1 cellular context compared by ENCODE assay signal in the genomic region with DNA sequence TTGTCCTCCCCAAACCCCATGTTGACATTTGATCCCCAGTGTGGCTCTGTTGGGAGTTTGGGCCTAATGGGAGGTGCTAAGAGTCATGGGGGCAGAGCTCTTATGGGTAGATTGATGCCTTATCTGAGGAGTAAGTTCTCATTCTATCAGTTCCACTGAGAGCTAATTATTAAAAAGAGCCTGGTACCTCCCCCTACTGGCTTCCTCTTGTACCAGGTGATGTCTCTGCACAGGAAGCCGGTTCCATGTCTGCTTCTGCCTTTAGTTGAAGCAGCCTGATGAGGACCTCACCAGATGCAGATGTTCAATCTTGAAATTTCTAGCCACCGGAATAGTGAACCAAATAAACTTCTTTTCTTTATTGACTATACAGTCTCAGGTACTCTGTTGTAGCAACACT.
TF ChIP-seq lines count a peak whose summit lies in the region.

No MANE protein-coding gene starts in this region.

TF ChIP-seq in HepG2, 621 proteins besides CTCF, POLR2A, EP300 and RAD21 (continued from another document):
- TF ChIP-seq, protein P1, sequence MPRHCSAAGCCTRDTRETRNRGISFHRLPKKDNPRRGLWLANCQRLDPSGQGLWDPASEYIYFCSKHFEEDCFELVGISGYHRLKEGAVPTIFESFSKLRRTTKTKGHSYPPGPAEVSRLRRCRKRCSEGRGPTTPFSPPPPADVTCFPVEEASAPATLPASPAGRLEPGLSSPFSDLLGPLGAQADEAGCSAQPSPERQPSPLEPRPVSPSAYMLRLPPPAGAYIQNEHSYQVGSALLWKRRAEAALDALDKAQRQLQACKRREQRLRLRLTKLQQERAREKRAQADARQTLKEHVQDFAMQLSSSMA (CRISPR knock-in tag; IDR thresholded peaks at IDR 0.05), result no peak
- TF ChIP-seq, protein P2, sequence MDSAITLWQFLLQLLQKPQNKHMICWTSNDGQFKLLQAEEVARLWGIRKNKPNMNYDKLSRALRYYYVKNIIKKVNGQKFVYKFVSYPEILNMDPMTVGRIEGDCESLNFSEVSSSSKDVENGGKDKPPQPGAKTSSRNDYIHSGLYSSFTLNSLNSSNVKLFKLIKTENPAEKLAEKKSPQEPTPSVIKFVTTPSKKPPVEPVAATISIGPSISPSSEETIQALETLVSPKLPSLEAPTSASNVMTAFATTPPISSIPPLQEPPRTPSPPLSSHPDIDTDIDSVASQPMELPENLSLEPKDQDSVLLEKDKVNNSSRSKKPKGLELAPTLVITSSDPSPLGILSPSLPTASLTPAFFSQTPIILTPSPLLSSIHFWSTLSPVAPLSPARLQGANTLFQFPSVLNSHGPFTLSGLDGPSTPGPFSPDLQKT (CRISPR knock-in tag; IDR thresholded peaks at IDR 0.05; ENCODE audit: borderline replicate concordance), result no peak
- TF ChIP-seq, protein P3, sequence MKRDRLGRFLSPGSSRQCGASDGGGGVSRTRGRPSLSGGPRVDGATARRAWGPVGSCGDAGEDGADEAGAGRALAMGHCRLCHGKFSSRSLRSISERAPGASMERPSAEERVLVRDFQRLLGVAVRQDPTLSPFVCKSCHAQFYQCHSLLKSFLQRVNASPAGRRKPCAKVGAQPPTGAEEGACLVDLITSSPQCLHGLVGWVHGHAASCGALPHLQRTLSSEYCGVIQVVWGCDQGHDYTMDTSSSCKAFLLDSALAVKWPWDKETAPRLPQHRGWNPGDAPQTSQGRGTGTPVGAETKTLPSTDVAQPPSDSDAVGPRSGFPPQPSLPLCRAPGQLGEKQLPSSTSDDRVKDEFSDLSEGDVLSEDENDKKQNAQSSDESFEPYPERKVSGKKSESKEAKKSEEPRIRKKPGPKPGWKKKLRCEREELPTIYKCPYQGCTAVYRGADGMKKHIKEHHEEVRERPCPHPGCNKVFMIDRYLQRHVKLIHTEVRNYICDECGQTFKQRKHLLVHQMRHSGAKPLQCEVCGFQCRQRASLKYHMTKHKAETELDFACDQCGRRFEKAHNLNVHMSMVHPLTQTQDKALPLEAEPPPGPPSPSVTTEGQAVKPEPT (CRISPR knock-in tag; IDR thresholded peaks at IDR 0.05; ENCODE audit: low read depth), result no peak
- no peak for TF ChIP-seq SALL2 (CRISPR knock-in tag; IDR thresholded peaks at IDR 0.05)
- TF ChIP-seq ZNF563 (CRISPR knock-in tag; IDR thresholded peaks at IDR 0.05), result no peak
- no peak for TF ChIP-seq ZBTB38 (CRISPR knock-in tag; IDR thresholded peaks at IDR 0.05)
